9 cellular contexts compared by ENCODE assay signal in the genomic region with DNA sequence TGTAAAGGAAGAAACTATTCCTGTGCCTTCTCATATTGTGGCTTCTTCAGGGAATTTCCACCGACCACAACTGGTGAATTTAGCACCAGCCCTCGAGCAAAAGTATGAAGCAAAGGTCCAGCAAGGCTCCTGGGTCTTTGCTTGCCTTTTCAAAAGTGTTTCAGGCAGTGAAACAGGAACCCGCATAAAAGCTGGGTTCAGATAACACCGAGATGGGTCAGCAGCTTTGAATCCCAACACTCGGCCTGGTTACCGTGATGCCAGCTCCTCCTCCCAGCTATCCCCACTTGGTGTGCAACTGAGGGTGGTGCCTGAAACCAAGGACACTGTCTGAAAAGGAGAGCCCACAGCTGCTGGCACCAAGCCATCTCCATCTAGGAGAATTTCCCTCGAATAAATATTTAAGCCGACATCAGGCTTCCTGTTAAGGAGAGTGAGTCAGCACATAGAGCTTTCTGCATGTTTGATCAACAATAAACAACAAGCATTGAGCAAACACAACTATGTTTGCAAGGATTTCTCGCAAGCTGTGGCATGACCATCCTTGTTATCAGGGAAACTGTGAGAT.
DNase-seq lines count a peak whose midpoint lies in the region; ATAC-seq and TF ChIP-seq lines count a peak whose summit lies in the region.
"Had no signal": no experiment of that assay in that cellular context is flagged by ENCODE, and none has a peak within 500 bp of the region (broad histone marks: within the 10 kb centered on the region; RNA-seq: fewer than 3 reads in every experiment).

No MANE protein-coding gene starts in this region.

- H3K4me3 ChIP-seq in epithelial cell of esophagus (ENCODE audit: low read length): no peak overlapping the region

- peak overlapping the region; percentile 87 for H3K27ac Mint-ChIP-seq in osteocyte (ENCODE audit: unreplicated experiment)
- no peak overlapping the region for H3K27ac Mint-ChIP-seq in stimulated activated naive CD8-positive, alpha-beta T cell treated with anti-CD3 and anti-CD28 coated beads, Interleukin-15, amount 100 ng/mL, for 72 hours

- H3K27me3 Mint-ChIP-seq in osteocyte (ENCODE audit: unreplicated experiment): no peaks in the 10 kb centered on the region
- H3K27me3 Mint-ChIP-seq in stimulated activated naive CD8-positive, alpha-beta T cell treated with anti-CD3 and anti-CD28 coated beads, Interleukin-15, amount 100 ng/mL, for 72 hours: peaks cover 38% of the 10 kb centered on the region

- DNase-seq in DMS79 (lab: John Stamatoyannopoulos, UW) (peak; percentile 69), NCI-H748 treated with DMSO at 0.1 percent for 48 hours (lab: John Stamatoyannopoulos, UW) (peak; percentile 46), epithelial cell of esophagus (ENCODE audit: low read depth) (peak; percentile 96), osteocyte (ENCODE audit: extremely low spot score, unreplicated experiment) (no peak)
- DNase-seq in stimulated activated CD8-positive, alpha-beta memory T cell treated with anti-CD3 and anti-CD28 coated beads, Interleukin-4, amount 100 ng/mL, for 48 hours: no peak
- DNase-seq in stimulated activated naive CD8-positive, alpha-beta T cell treated with anti-CD3 and anti-CD28 coated beads, Interleukin-15, amount 100 ng/mL, for 72 hours: no peak
- no peak for DNase-seq in stimulated activated CD4-positive, alpha-beta T cell treated with anti-CD3 and anti-CD28 coated beads, Interleukin-1b, Interleukin-23, amount 100 ng/mL, for 48 hours

- H3K4me3 Mint-ChIP-seq in osteocyte (ENCODE audit: unreplicated experiment): no peak overlapping the region
- H3K4me3 Mint-ChIP-seq in stimulated activated naive CD8-positive, alpha-beta T cell treated with anti-CD3 and anti-CD28 coated beads, Interleukin-15, amount 100 ng/mL, for 72 hours: no peak overlapping the region

- H3K9me3 Mint-ChIP-seq in osteocyte (ENCODE audit: unreplicated experiment): no peaks in the 10 kb centered on the region
- H3K9me3 Mint-ChIP-seq in stimulated activated naive CD8-positive, alpha-beta T cell treated with anti-CD3 and anti-CD28 coated beads, Interleukin-15, amount 100 ng/mL, for 72 hours: no peaks in the 10 kb centered on the region

- no peak for TF ChIP-seq CTCF in epithelial cell of esophagus (IDR thresholded peaks at IDR 0.05; ENCODE audit: insufficient read depth, low read depth, low read length, missing control alignments)
- TF ChIP-seq CTCF in osteocyte (IDR thresholded peaks at IDR 0.05): no peak

- H3K36me3 Mint-ChIP-seq in osteocyte (ENCODE audit: unreplicated experiment): peaks cover 51% of the 10 kb centered on the region

- H3K4me1 Mint-ChIP-seq in osteocyte (ENCODE audit: unreplicated experiment): peaks cover 36% of the 10 kb centered on the region
- peaks cover 11% of the 10 kb centered on the region for H3K4me1 Mint-ChIP-seq in stimulated activated naive CD8-positive, alpha-beta T cell treated with anti-CD3 and anti-CD28 coated beads, Interleukin-15, amount 100 ng/mL, for 72 hours

- no peak for ATAC-seq in stimulated activated naive CD8-positive, alpha-beta T cell treated with anti-CD3 and anti-CD28 coated beads, Interleukin-15, amount 100 ng/mL, for 72 hours
- no peak for ATAC-seq in HG03354 (IDR thresholded peaks at IDR 0.05; ENCODE audit: poor library complexity, severe bottlenecking, unreplicated experiment)
- ATAC-seq: HCT116 had no signal

Comparison
In these comparisons a context has a peak if more than half of its experiments do, and no peak if none do; other contexts are left out.
1. DNase-seq: peak in DMS79 (single experiment), NCI-H748 treated with DMSO at 0.1 percent for 48 hours (single experiment) and epithelial cell of esophagus (single experiment); none in osteocyte (single experiment), stimulated activated CD8-positive, alpha-beta memory T cell treated with anti-CD3 and anti-CD28 coated beads, Interleukin-4, amount 100 ng/mL, for 48 hours (single experiment), stimulated activated naive CD8-positive, alpha-beta T cell treated with anti-CD3 and anti-CD28 coated beads, Interleukin-15, amount 100 ng/mL, for 72 hours (0 of 2) and stimulated activated CD4-positive, alpha-beta T cell treated with anti-CD3 and anti-CD28 coated beads, Interleukin-1b, Interleukin-23, amount 100 ng/mL, for 48 hours (single experiment).